17 cellular contexts compared by ENCODE assay signal in genomic region chr9:135076876-135077430, GRCh38. TPM values are rescaled to one million over a fixed set of nuclear protein-coding genes. Genes with fewer than 3 reads are reported as not detected.
DNase-seq lines count a peak whose midpoint lies in the region; ATAC-seq and TF ChIP-seq lines count a peak whose summit lies in the region.
"Had no signal": no experiment of that assay in that cellular context is flagged by ENCODE, and none has a peak within 500 bp of the region (broad histone marks: within the 10 kb centered on the region; RNA-seq: fewer than 3 reads in every experiment).

No MANE protein-coding gene starts in this region.

- intact Hi-C loops in cardiac septum (cut with DNase I), result no loop called here
- intact Hi-C loops in Right ventricle myocardium inferior (cut with DNase I), result loop anchor here (5.0 kb wide), 1 partner anchor 300 kb away; no protein-coding TSS in a partner anchor

- DNase-seq in cardiac septum (ENCODE audit: low spot score) (peak; percentile 58), Right ventricle myocardium inferior (ENCODE audit: missing footprints) (no peak), coronary artery (ENCODE audit: low spot score) (peak; percentile 41), putamen (ENCODE audit: low spot score) (no peak), GM19238 (ENCODE audit: insufficient read length, low spot score) (no peak)
- no peak for DNase-seq in stimulated activated CD4-positive, alpha-beta T cell treated with anti-CD3 and anti-CD28 coated beads, Interleukin-4, amount 100 ng/mL, for 4 hours
- DNase-seq: EL; Kasumi-1; occipital lobe; stimulated activated CD4-positive, alpha-beta T cell treated with anti-CD3 and anti-CD28 coated beads, Interleukin-12 subunit alpha, Interleukin-12 subunit beta, amount 100 ng/mL, for 4 hours; stimulated activated naive CD8-positive, alpha-beta T cell treated with anti-CD3 and anti-CD28 coated beads, Interleukin-15, amount 100 ng/mL, for 72 hours; T1000 had no signal

- TF ChIP-seq RAD21 in neural cell (conservative IDR thresholded peaks at IDR 0.05), result no peak

- no peaks in the 10 kb centered on the region for H4K20me1 ChIP-seq in neural cell (ENCODE audit: insufficient read depth)

- H3K4me2 ChIP-seq in neural cell (ENCODE audit: low read length), result peak overlapping the region; percentile 68

- H3K36me3 ChIP-seq in neural cell (ENCODE audit: insufficient read depth, low read length), result no peaks in the 10 kb centered on the region
- H3K36me3 ChIP-seq: right atrium auricular region, upper lobe of left lung had no signal

- no peaks in the 10 kb centered on the region for H3K27me3 ChIP-seq in neural cell (ENCODE audit: insufficient read depth, low read depth, low read length)
- H3K27me3 ChIP-seq: right atrium auricular region had no signal

- peaks cover 7% of the 10 kb centered on the region for H3K9me3 ChIP-seq in neural cell (ENCODE audit: low read length)
- H3K9me3 ChIP-seq: right atrium auricular region, upper lobe of left lung had no signal

- H3K79me2 ChIP-seq in neural cell (replicated peaks; ENCODE audit: insufficient read depth, low read length), result no peaks in the 10 kb centered on the region

- H3K4me3 ChIP-seq in coronary artery (peak overlapping the region; percentile 85), neural cell (ENCODE audit: low read length) (peak overlapping the region; percentile 85)

- no peak overlapping the region for H3K27ac ChIP-seq in coronary artery
- no peak overlapping the region for H3K27ac ChIP-seq in neural cell (ENCODE audit: low read length)
- H3K27ac ChIP-seq: epithelial cell of prostate, right atrium auricular region, upper lobe of left lung had no signal

- no peak overlapping the region for H3K9ac ChIP-seq in neural cell (ENCODE audit: low read length)

- no peak for TF ChIP-seq CTCF in coronary artery (IDR thresholded peaks at IDR 0.05)
- TF ChIP-seq CTCF in neural cell (IDR thresholded peaks at IDR 0.05; ENCODE audit: poor library complexity, severe bottlenecking), result no peak

- no peak for TF ChIP-seq EP300 in neural cell (conservative IDR thresholded peaks at IDR 0.05; ENCODE audit: poor library complexity, severe bottlenecking)

- ATAC-seq in Right ventricle myocardium inferior (no peak), HG02852 (IDR thresholded peaks at IDR 0.05; ENCODE audit: unreplicated experiment) (no peak)
- ATAC-seq: stimulated activated naive CD8-positive, alpha-beta T cell treated with anti-CD3 and anti-CD28 coated beads, Interleukin-15, amount 100 ng/mL, for 72 hours had no signal

- no peaks in the 10 kb centered on the region for H3F3A ChIP-seq in neural cell (ENCODE audit: insufficient read depth, low read length, poor library complexity, severe bottlenecking)

- no peaks in the 10 kb centered on the region for H3K9me2 ChIP-seq in neural cell (ENCODE audit: insufficient read depth, low read length)

- no peak overlapping the region for H2AFZ ChIP-seq in neural cell (ENCODE audit: low read depth, low read length)

TF ChIP-seq in neural cell, 6 proteins besides CTCF, POLR2A, EP300 and RAD21:
- no peak for TF ChIP-seq POLR2AphosphoS5 (IDR thresholded peaks at IDR 0.05)
TF ChIP-seq in neural cell: peak in this region for 0.

RNA-seq across cellular contexts. Expression of gene OLFM1, which starts 10.5 kb away (rescaled TPM):
- 8.6 TPM for total RNA-seq in cardiac septum
- 17.9 TPM for total RNA-seq in Right ventricle myocardium inferior
- 102 and 134 TPM in 2 replicates for polyA plus RNA-seq in neural cell
- 59.6 and 74.2 TPM in 2 replicates for polyA minus RNA-seq in neural cell

Comparison
In these comparisons a context has a peak if more than half of its experiments do, and no peak if none do; other contexts are left out.
1. DNase-seq: peak in cardiac septum (single experiment) and coronary artery (single experiment); none in Right ventricle myocardium inferior (single experiment), putamen (single experiment), GM19238 (single experiment) and stimulated activated CD4-positive, alpha-beta T cell treated with anti-CD3 and anti-CD28 coated beads, Interleukin-4, amount 100 ng/mL, for 4 hours (0 of 2).